Comparison of ENCODE assay signal across 2 cellular contexts in the genomic region with DNA sequence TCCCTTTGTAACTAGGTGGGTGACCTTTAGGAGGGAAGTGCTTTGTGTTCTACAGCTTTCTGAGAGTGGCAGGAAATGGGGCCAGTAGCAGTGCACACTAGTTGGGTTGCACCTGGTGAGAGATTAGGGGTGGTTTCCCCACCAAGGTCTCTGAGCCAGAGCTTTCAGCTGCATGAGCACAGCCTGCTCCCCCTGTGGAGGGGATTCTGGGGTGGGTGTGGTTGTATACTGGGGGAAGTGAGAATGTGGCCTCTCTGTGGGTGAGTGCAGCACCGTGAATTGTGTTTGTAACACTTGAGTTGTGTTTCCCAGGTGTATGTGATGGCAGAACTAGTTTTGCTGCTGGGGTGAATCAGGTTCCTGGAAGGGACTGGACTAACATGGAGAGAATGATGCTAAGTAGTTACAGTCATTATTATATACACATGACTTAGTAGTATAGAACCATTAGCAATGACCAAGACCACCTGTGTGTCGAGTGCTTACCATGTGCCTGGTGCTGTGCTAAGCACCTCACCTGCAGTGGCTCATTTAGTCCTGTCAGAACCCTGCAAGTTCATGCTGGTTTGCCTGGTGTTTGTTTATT.
TF ChIP-seq lines count a peak whose summit lies in the region.

No MANE protein-coding gene starts in this region.

TF ChIP-seq in WTC11, 78 proteins besides CTCF, POLR2A, EP300 and RAD21:
- TF ChIP-seq GRHL2 (CRISPR knock-in tag; IDR thresholded peaks at IDR 0.05; ENCODE audit: insufficient replicate concordance, severe bottlenecking) (no peak), EMX1 (CRISPR knock-in tag; IDR thresholded peaks at IDR 0.05) (0 out of 2 replicates have a peak, but pooled peaks have one; percentile 25), ZNF219 (CRISPR knock-in tag; IDR thresholded peaks at IDR 0.05; ENCODE audit: borderline replicate concordance) (no peak)
- TF ChIP-seq, protein P1, sequence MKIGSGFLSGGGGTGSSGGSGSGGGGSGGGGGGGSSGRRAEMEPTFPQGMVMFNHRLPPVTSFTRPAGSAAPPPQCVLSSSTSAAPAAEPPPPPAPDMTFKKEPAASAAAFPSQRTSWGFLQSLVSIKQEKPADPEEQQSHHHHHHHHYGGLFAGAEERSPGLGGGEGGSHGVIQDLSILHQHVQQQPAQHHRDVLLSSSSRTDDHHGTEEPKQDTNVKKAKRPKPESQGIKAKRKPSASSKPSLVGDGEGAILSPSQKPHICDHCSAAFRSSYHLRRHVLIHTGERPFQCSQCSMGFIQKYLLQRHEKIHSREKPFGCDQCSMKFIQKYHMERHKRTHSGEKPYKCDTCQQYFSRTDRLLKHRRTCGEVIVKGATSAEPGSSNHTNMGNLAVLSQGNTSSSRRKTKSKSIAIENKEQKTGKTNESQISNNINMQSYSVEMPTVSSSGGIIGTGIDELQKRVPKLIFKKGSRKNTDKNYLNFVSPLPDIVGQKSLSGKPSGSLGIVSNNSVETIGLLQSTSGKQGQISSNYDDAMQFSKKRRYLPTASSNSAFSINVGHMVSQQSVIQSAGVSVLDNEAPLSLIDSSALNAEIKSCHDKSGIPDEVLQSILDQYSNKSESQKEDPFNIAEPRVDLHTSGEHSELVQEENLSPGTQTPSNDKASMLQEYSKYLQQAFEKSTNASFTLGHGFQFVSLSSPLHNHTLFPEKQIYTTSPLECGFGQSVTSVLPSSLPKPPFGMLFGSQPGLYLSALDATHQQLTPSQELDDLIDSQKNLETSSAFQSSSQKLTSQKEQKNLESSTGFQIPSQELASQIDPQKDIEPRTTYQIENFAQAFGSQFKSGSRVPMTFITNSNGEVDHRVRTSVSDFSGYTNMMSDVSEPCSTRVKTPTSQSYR (CRISPR knock-in tag; IDR thresholded peaks at IDR 0.05) = no peak

TF ChIP-seq in H1, 55 proteins besides CTCF, POLR2A, EP300 and RAD21:
- no peak for TF ChIP-seq SP4 (IDR thresholded peaks at IDR 0.05; ENCODE audit: low read length)
- no peak for TF ChIP-seq NRF1 (IDR thresholded peaks at IDR 0.05; ENCODE audit: low read depth, low read length)
- TF ChIP-seq TAF1 (IDR thresholded peaks at IDR 0.05; ENCODE audit: low read depth, low read length) = no peak
- no peak for TF ChIP-seq CHD2 (IDR thresholded peaks at IDR 0.05; ENCODE audit: low read length)
- TF ChIP-seq SP1 (IDR thresholded peaks at IDR 0.05; ENCODE audit: low read depth, low read length) = no peak
- TF ChIP-seq GTF2F1 (IDR thresholded peaks at IDR 0.05; ENCODE audit: borderline replicate concordance, low read depth, low read length) = no peak
- TF ChIP-seq GABPA (IDR thresholded peaks at IDR 0.05; ENCODE audit: borderline replicate concordance, insufficient read depth, low read length) = no peak
- TF ChIP-seq CBX8 (IDR thresholded peaks at IDR 0.05; ENCODE audit: borderline replicate concordance, low read depth, low read length) = no peak
- TF ChIP-seq SP2 (IDR thresholded peaks at IDR 0.05; ENCODE audit: low read length) = no peak
- no peak for TF ChIP-seq HDAC6 (IDR thresholded peaks at IDR 0.05; ENCODE audit: low read depth, low read length)
- no peak for TF ChIP-seq KDM1A (IDR thresholded peaks at IDR 0.05; ENCODE audit: borderline replicate concordance, low read length)
- no peak for TF ChIP-seq RFX5 (IDR thresholded peaks at IDR 0.05; ENCODE audit: borderline replicate concordance, low read depth, low read length)
- TF ChIP-seq NANOG (IDR thresholded peaks at IDR 0.05; ENCODE audit: insufficient read depth, low read depth, low read length, poor library complexity, severe bottlenecking) = no peak
- TF ChIP-seq, protein P2, sequence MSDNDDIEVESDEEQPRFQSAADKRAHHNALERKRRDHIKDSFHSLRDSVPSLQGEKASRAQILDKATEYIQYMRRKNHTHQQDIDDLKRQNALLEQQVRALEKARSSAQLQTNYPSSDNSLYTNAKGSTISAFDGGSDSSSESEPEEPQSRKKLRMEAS (IDR thresholded peaks at IDR 0.05) = no peak
- TF ChIP-seq BACH1 (IDR thresholded peaks at IDR 0.05; ENCODE audit: low read length) = no peak
- no peak for TF ChIP-seq SAP30 (IDR thresholded peaks at IDR 0.05; ENCODE audit: insufficient read depth, insufficient replicate concordance, low read length)
- TF ChIP-seq BCL11A (IDR thresholded peaks at IDR 0.05; ENCODE audit: low read depth in 2 of 2, low read length in 2 of 2) = no peak
- no peak for TF ChIP-seq EGR1 (IDR thresholded peaks at IDR 0.05; ENCODE audit: borderline replicate concordance, low read depth, low read length)
- no peak for TF ChIP-seq CEBPB (IDR thresholded peaks at IDR 0.05; ENCODE audit: low read depth, low read length)
- TF ChIP-seq SRF (IDR thresholded peaks at IDR 0.05; ENCODE audit: low read depth, low read length) = no peak
